ENCODE assay signal across 1 cellular context in the genomic region with DNA sequence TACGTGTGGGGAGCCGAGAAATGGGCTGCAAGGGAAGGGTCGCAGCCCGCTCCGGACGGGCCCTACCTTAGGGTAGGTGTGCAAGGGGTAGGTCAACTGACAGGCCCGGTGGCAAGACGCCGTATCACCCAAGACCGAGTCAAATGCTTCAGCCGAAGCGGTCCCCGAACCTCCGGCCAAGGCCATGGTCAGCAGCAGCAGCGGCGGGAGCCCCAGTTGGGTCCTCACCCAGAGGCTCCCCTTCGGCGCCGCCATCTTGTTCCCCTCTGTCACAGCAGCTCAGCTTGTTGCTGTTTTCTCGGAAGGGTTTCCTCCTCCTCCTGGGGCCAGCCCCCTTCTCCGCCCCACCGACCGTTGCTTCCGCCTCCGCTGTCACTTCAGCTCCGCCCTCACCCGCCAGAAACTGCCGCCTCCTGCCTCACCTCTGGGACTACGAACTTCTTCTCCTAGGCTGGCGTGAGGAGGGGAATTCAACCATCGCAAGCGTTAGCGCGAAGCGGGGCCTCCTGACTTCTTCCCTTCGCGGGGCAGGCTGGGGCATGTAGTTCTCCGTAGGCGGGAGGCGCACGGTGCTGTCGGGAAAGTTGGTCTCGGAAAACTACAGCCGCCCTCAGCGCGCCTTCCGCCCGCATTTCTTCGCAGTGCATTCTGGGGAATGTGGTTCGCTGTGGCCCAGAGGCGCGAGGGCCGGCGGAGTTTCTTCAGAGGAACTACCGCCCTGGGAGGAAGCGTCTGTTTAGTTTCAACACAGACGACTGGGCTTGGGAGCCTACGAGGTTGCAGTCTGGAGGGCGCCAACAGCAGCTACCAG.
TF ChIP-seq lines count a peak whose summit lies in the region.

TSS of gene TCEANC2 (plus strand) at position 675 of the 811 bp plus-strand sequence. CDS start 815 bp downstream, outside the sequence.
A gene with protein sequence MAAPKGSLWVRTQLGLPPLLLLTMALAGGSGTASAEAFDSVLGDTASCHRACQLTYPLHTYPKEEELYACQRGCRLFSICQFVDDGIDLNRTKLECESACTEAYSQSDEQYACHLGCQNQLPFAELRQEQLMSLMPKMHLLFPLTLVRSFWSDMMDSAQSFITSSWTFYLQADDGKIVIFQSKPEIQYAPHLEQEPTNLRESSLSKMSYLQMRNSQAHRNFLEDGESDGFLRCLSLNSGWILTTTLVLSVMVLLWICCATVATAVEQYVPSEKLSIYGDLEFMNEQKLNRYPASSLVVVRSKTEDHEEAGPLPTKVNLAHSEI (minus strand): TSS at position 271 of the 811 bp plus-strand sequence. CDS start 16 bp downstream, at position 255.

TF ChIP-seq in IMR-90, 13 proteins besides CTCF, POLR2A, EP300 and RAD21 (continued from another document):
- TF ChIP-seq, protein P1, sequence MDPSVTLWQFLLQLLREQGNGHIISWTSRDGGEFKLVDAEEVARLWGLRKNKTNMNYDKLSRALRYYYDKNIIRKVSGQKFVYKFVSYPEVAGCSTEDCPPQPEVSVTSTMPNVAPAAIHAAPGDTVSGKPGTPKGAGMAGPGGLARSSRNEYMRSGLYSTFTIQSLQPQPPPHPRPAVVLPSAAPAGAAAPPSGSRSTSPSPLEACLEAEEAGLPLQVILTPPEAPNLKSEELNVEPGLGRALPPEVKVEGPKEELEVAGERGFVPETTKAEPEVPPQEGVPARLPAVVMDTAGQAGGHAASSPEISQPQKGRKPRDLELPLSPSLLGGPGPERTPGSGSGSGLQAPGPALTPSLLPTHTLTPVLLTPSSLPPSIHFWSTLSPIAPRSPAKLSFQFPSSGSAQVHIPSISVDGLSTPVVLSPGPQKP (IDR thresholded peaks at IDR 0.05; ENCODE audit: borderline replicate concordance, low read depth, low read length), result no peak
- TF ChIP-seq RCOR1 (IDR thresholded peaks at IDR 0.05; ENCODE audit: insufficient replicate concordance, low read length), result no peak
- TF ChIP-seq CEBPB (IDR thresholded peaks at IDR 0.05; ENCODE audit: low read depth, low read length), result peak; percentile 28; the same call in 1 of the 2 replicates
- peak; percentile 81 for TF ChIP-seq MAZ (IDR thresholded peaks at IDR 0.05; ENCODE audit: borderline replicate concordance, low read depth, low read length)
